8 cellular contexts compared by ENCODE assay signal in genomic region chr7:100584046-100584676, GRCh38. TPM values are rescaled to one million over a fixed set of nuclear protein-coding genes. Genes with fewer than 3 reads are reported as not detected.
A peak's percentile ranks its signal among the peaks of the same experiment; 100 is the strongest.
DNase-seq lines count a peak whose midpoint lies in the region; ATAC-seq and TF ChIP-seq lines count a peak whose summit lies in the region.

No MANE protein-coding gene starts in this region.

- POLR2A ChIA-PET in AG04449 (lab: Yijun Ruan, JAX), result interaction anchor here (0.9 to 3.8 kb wide), 7 partner anchors 8 to 155 kb away, joined by 3 to 48 read pairs (median 6); partner anchors contain the start of genes MEPCE, PCOLCE, POP7 and ZCWPW1

- H3K27ac Mint-ChIP-seq in memory B cell, result peak overlapping the region; percentile 94

- H3K4me3 ChIP-seq in AG04449 (ENCODE audit: low read depth, low read length) (peak overlapping the region; percentile 84), astrocyte of the spinal cord (ENCODE audit: low read depth, low read length) (peak overlapping the region; percentile 92)
- H3K4me3 ChIP-seq in Jurkat, Clone E6-1 (ENCODE audit: low read length), result peak overlapping the region; percentile 85

- TF ChIP-seq CTCF in AG04449 (IDR thresholded peaks at IDR 0.05; ENCODE audit: insufficient read depth, low read length, missing control alignments), result no peak
- no peak for TF ChIP-seq CTCF in astrocyte of the spinal cord (IDR thresholded peaks at IDR 0.05; ENCODE audit: low read depth, low read length)

- in situ Hi-C loops in astrocyte of the spinal cord (cut with HindIII; ENCODE audit: low sequenced_read_pairs), result no loop called here

- peak overlapping the region; percentile 95 for H3K4me3 Mint-ChIP-seq in memory B cell

- H3K27me3 Mint-ChIP-seq in memory B cell, result no peaks in the 10 kb centered on the region

- DNase-seq in AG04449 (ENCODE audit: low read depth, low spot score) (no peak), astrocyte of the spinal cord (ENCODE audit: low read depth, low spot score) (peak; percentile 13), memory B cell (ENCODE audit: low spot score in 2 of 2) (no peak), activated gamma-delta T cell (lab: John Stamatoyannopoulos, UW) (no peak), NCI-H1092 (lab: John Stamatoyannopoulos, UW) (no peak)
- no peak for DNase-seq in Jurkat, Clone E6-1 (ENCODE audit: low read depth, low spot score)
- DNase-seq in stimulated activated CD4-positive, alpha-beta T cell treated with anti-CD3 and anti-CD28 coated beads, Interleukin-15, amount 100 ng/mL, for 24 hours, result no peak

- H3K4me1 Mint-ChIP-seq in memory B cell, result peaks cover 28% of the 10 kb centered on the region

- peaks cover 3% of the 10 kb centered on the region for H3K36me3 Mint-ChIP-seq in memory B cell

- H3K9me3 Mint-ChIP-seq in memory B cell, result no peaks in the 10 kb centered on the region

- ATAC-seq in memory B cell (ENCODE audit: low read depth) (no peak), HG03469 (IDR thresholded peaks at IDR 0.05; ENCODE audit: unreplicated experiment) (no peak)

- CTCF ChIA-PET in AG04449 (lab: Yijun Ruan, JAX), result interaction anchor here (0.9 to 13.2 kb wide), 7 partner anchors 11 to 268 kb away, joined by 3 to 138 read pairs (median 11); partner anchors contain the start of genes PCOLCE and SLC12A9

RNA-seq across cellular contexts. Expression of gene LRCH4, which starts 1.8 kb away (rescaled TPM):
- polyA plus RNA-seq in Jurkat, Clone E6-1 (2012; ENCODE audit: insufficient read depth, insufficient read length), result 48.3 TPM

RNA-seq across cellular contexts. Expression of gene FBXO24, which starts 2.0 kb away (rescaled TPM):
- polyA plus RNA-seq in Jurkat, Clone E6-1 (2012; ENCODE audit: insufficient read depth, insufficient read length), result 1.6 TPM

RNA-seq across cellular contexts. Expression of gene SAP25, which starts 10.5 kb away (rescaled TPM):
- polyA plus RNA-seq in Jurkat, Clone E6-1 (2012; ENCODE audit: insufficient read depth, insufficient read length), result 7.3 TPM

RNA-seq across cellular contexts. Expression of gene PCOLCE, which starts 18.0 kb away (rescaled TPM):
- 51.4 TPM for polyA plus RNA-seq in Jurkat, Clone E6-1 (2012; ENCODE audit: insufficient read depth, insufficient read length)

RNA-seq across cellular contexts. Expression of gene MOSPD3, which starts 28.2 kb away (rescaled TPM):
- 28.9 TPM for polyA plus RNA-seq in Jurkat, Clone E6-1 (2012; ENCODE audit: insufficient read depth, insufficient read length)
